In genomic region chr19:55635334-55635717, GRCh38 we compare ENCODE assay signal across 6 cellular contexts. TPM values are rescaled to one million over a fixed set of nuclear protein-coding genes. Genes with fewer than 3 reads are reported as not detected.
DNase-seq lines count a peak whose midpoint lies in the region; ATAC-seq and TF ChIP-seq lines count a peak whose summit lies in the region.

No MANE protein-coding gene starts in this region.

- H3K4me1 Mint-ChIP-seq in activated T-cell treated with anti-CD3 and anti-CD28 coated beads, Interleukin-2, amount 50 U/mL, for 72 hours (ENCODE audit: low read depth), result peaks cover 78% of the 10 kb centered on the region

- peak overlapping the region; percentile 90 for H3K27ac ChIP-seq in C4-2B

- no peak for TF ChIP-seq POLR2A in lower leg skin (IDR thresholded peaks at IDR 0.05)

- WGBS in lower leg skin, 2 donors, result 6 to 11% methylated on average over 9 of the region's 9 CpGs

- peak overlapping the region; percentile 100 for H3K27ac Mint-ChIP-seq in activated T-cell treated with anti-CD3 and anti-CD28 coated beads, Interleukin-2, amount 50 U/mL, for 72 hours

- ATAC-seq in activated T-cell treated with anti-CD3 and anti-CD28 coated beads, Interleukin-2, amount 50 U/mL, for 72 hours (replicated peaks in 1 of 2), result peak; percentile 10 to 41
- no peak for ATAC-seq in GM19455 (IDR thresholded peaks at IDR 0.05; ENCODE audit: unreplicated experiment)

- peaks cover 12 to 13% of the 10 kb centered on the region in 2 donors for H3K36me3 Mint-ChIP-seq in activated T-cell treated with anti-CD3 and anti-CD28 coated beads, Interleukin-2, amount 50 U/mL, for 72 hours (ENCODE audit: insufficient read depth in 2 of 2)

- DNase-seq in activated T-cell treated with anti-CD3 and anti-CD28 coated beads, Interleukin-2, amount 50 U/mL, for 72 hours, result peak in 1 of 2 donors; percentile 21
- no peak for DNase-seq in lower leg skin (ENCODE audit: low spot score in 2 of 2)
- no peak for DNase-seq in AG08395 (ENCODE audit: low spot score)
- DNase-seq in hypothalamus (lab: John Stamatoyannopoulos, UW), result no peak

- TF ChIP-seq CTCF in C4-2B (conservative IDR thresholded peaks at IDR 0.05) (no peak), lower leg skin (IDR thresholded peaks at IDR 0.05) (no peak)

- no peaks in the 10 kb centered on the region for H3K27me3 Mint-ChIP-seq in activated T-cell treated with anti-CD3 and anti-CD28 coated beads, Interleukin-2, amount 50 U/mL, for 72 hours (ENCODE audit: low read depth)

- peak overlapping the region; percentile 100 for H3K4me3 ChIP-seq in lower leg skin (ENCODE audit: low read depth, poor library complexity, severe bottlenecking)

- intact Hi-C loops in lower leg skin (cut with DNase I; ENCODE audit: low total_unique reads), result no loop called here

- peaks cover 0 to 2% of the 10 kb centered on the region in 2 donors for H3K9me3 Mint-ChIP-seq in activated T-cell treated with anti-CD3 and anti-CD28 coated beads, Interleukin-2, amount 50 U/mL, for 72 hours

- H3K4me3 Mint-ChIP-seq in activated T-cell treated with anti-CD3 and anti-CD28 coated beads, Interleukin-2, amount 50 U/mL, for 72 hours, result peak overlapping the region; percentile 95 to 99

RNA-seq across cellular contexts. Expression of gene ZNF580, which starts 5.5 kb away (rescaled TPM):
- total RNA-seq in activated T-cell treated with anti-CD3 and anti-CD28 coated beads, Interleukin-2, amount 50 U/mL, for 72 hours, result 10 to 100 TPM; 46.1 to 47.8 TPM
- total RNA-seq in lower leg skin, result 10 to 100 TPM; 14.1 to 38.0 (median 22.9) TPM

RNA-seq across cellular contexts. Expression of gene ZNF581, which starts 8.1 kb away (rescaled TPM):
- 10 to 100 TPM; 43.1 to 50.7 TPM for total RNA-seq in activated T-cell treated with anti-CD3 and anti-CD28 coated beads, Interleukin-2, amount 50 U/mL, for 72 hours
- total RNA-seq in lower leg skin, result 10 to 100 TPM; 20.1 to 27.3 (median 22.8) TPM

RNA-seq across cellular contexts. Expression of gene ZNF784, which starts 11.0 kb away (rescaled TPM):
- 1 to 10 TPM; 4.3 to 6.9 TPM for total RNA-seq in activated T-cell treated with anti-CD3 and anti-CD28 coated beads, Interleukin-2, amount 50 U/mL, for 72 hours
- 10 to 100 TPM in 2 of 4 donors, 1 to 10 TPM in 2; 5.7 to 10.3 (median 8.3) TPM for total RNA-seq in lower leg skin

RNA-seq across cellular contexts. Expression of gene CCDC106, which starts 12.7 kb away (rescaled TPM):
- 10 to 100 TPM; 13.8 to 21.7 TPM for total RNA-seq in activated T-cell treated with anti-CD3 and anti-CD28 coated beads, Interleukin-2, amount 50 U/mL, for 72 hours
- 10 to 100 TPM in 1 of 4 donors, 1 to 10 TPM in 3; 7.9 to 10.4 (median 8.5) TPM for total RNA-seq in lower leg skin

RNA-seq across cellular contexts. Expression of gene U2AF2, which starts 19.5 kb away (rescaled TPM):
- total RNA-seq in activated T-cell treated with anti-CD3 and anti-CD28 coated beads, Interleukin-2, amount 50 U/mL, for 72 hours, result 100 to 1,000 TPM; 128 to 137 TPM
- total RNA-seq in lower leg skin, result 100 to 1,000 TPM in 3 of 4 donors, 10 to 100 TPM in 1; 78.8 to 149 (median 106) TPM
